25 cellular contexts compared by ENCODE assay signal in the genomic region with DNA sequence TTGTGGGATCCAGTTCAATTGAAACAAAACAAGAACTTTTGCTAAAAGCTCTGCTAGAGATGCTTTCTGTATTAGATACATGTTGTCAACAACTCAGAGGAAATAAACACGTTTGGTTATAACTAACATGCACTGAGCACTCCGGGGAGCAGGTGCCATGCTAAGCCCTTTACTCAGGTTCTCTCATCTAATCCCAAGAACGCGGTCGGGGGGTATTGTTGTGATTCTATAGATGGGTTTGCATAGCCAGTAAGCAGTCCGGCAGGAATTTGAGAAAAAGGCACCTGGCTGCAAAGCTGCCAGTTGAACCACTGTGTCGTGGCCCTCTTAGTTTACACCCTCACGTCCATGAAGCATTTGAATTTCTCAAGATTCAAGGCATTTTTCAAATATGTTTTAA. TPM values are rescaled to one million over a fixed set of nuclear protein-coding genes. Genes with fewer than 3 reads are reported as not detected.
"Had no signal": no experiment of that assay in that cellular context is flagged by ENCODE, and none has a peak within 500 bp of the region (broad histone marks: within the 10 kb centered on the region; RNA-seq: fewer than 3 reads in every experiment).

No MANE protein-coding gene starts in this region.

- H3K36me3 ChIP-seq: ascending aorta had no signal

- H3K9me3 ChIP-seq: ascending aorta, body of pancreas had no signal

- H3K36me3 Mint-ChIP-seq: activated CD4-positive, alpha-beta memory T cell treated with anti-CD3 and anti-CD28 coated beads for 36 hours; activated naive CD4-positive, alpha-beta T cell treated with anti-CD3 and anti-CD28 coated beads, Interleukin-2, amount 50 U/mL, for 72 hours had no signal

- H3K4me3 Mint-ChIP-seq: activated B cell treated with CpG ODN at 0.5 μM for 24 hours; activated CD4-positive, alpha-beta memory T cell treated with anti-CD3 and anti-CD28 coated beads for 36 hours; activated CD4-positive, alpha-beta T cell treated with anti-CD3 and anti-CD28 coated beads, Interleukin-2, amount 10 ng/mL, durations not matched to agents 7 days and 5 days; activated naive CD8-positive, alpha-beta T cell treated with anti-CD3 and anti-CD28 coated beads, Interleukin-2, amount 50 U/mL, for 24 hours; activated T-cell treated with anti-CD3 and anti-CD28 coated beads, Interleukin-2, amount 50 U/mL, for 4 hours; T-helper 1 cell treated with Interleukin-12 subunit alpha and Interleukin-12 subunit beta and Interleukin-4 antibody, amounts not matched to agents 30 μg/mL and 1 μg/mL, for 36 hours had no signal

- H3K27ac ChIP-seq: ascending aorta, body of pancreas, PC-9 had no signal

- H3K27me3 ChIP-seq: ascending aorta, body of pancreas had no signal

- H3K4me1 ChIP-seq: ascending aorta, body of pancreas had no signal

- H3K9me3 Mint-ChIP-seq: activated B cell treated with CpG ODN at 0.5 μM for 24 hours; activated CD4-positive, alpha-beta memory T cell treated with anti-CD3 and anti-CD28 coated beads for 36 hours; activated CD4-positive, alpha-beta T cell treated with anti-CD3 and anti-CD28 coated beads, Interleukin-2, amount 10 ng/mL, durations not matched to agents 7 days and 5 days; activated naive CD4-positive, alpha-beta T cell treated with anti-CD3 and anti-CD28 coated beads, Interleukin-2, amount 50 U/mL, for 72 hours; activated naive CD8-positive, alpha-beta T cell treated with anti-CD3 and anti-CD28 coated beads, Interleukin-2, amount 50 U/mL, for 24 hours; activated T-cell treated with anti-CD3 and anti-CD28 coated beads, Interleukin-2, amount 50 U/mL, for 4 hours; T-helper 1 cell treated with Interleukin-12 subunit alpha and Interleukin-12 subunit beta and Interleukin-4 antibody, amounts not matched to agents 30 μg/mL and 1 μg/mL, for 36 hours had no signal

- H3K4me3 ChIP-seq: ascending aorta, body of pancreas, PC-9 had no signal

- DNase-seq: activated B cell treated with CpG ODN at 0.5 μM for 24 hours; activated CD4-positive, alpha-beta memory T cell treated with anti-CD3 and anti-CD28 coated beads for 36 hours; activated CD4-positive, alpha-beta T cell treated with anti-CD3 and anti-CD28 coated beads, Interleukin-2, amount 10 ng/mL, durations not matched to agents 7 days and 5 days; activated CD8-positive, alpha-beta memory T cell treated with anti-CD3 and anti-CD28 coated beads for 24 hours; activated effector memory CD4-positive, alpha-beta T cell treated with anti-CD3 and anti-CD28 coated beads, Interleukin-2, amount 50 U/mL, for 16 hours; activated naive CD4-positive, alpha-beta T cell treated with Interleukin-2 at 50 U/mL for 16 hours; activated naive CD8-positive, alpha-beta T cell treated with anti-CD3 and anti-CD28 coated beads, Interleukin-2, amount 50 U/mL, for 24 hours; activated T-cell treated with anti-CD3 and anti-CD28 coated beads, Interleukin-2, amount 50 U/mL, for 4 hours; amniotic stem cell; body of pancreas; central memory CD4-positive, alpha-beta T cell; NCI-H1105 treated with DMSO at 0.1 percent for 48 hours; NCI-H1436 treated with DMSO at 0.1 percent for 48 hours; NCI-H1930; NCI-H526; NCI-H82; PC-9; SHP77 treated with DMSO at 0.1 percent for 48 hours had no signal

- ATAC-seq: activated naive CD4-positive, alpha-beta T cell treated with anti-CD3 and anti-CD28 coated beads, Interleukin-2, amount 50 U/mL, for 72 hours; activated naive CD8-positive, alpha-beta T cell treated with anti-CD3 and anti-CD28 coated beads, Interleukin-2, amount 50 U/mL, for 24 hours; activated T-cell treated with anti-CD3 and anti-CD28 coated beads, Interleukin-2, amount 50 U/mL, for 4 hours; body of pancreas had no signal

- H3K27ac Mint-ChIP-seq: activated B cell treated with CpG ODN at 0.5 μM for 24 hours; activated CD4-positive, alpha-beta memory T cell treated with anti-CD3 and anti-CD28 coated beads for 36 hours; activated CD4-positive, alpha-beta T cell treated with anti-CD3 and anti-CD28 coated beads, Interleukin-2, amount 10 ng/mL, durations not matched to agents 7 days and 5 days; activated naive CD4-positive, alpha-beta T cell treated with anti-CD3 and anti-CD28 coated beads, Interleukin-2, amount 50 U/mL, for 72 hours; activated naive CD8-positive, alpha-beta T cell treated with anti-CD3 and anti-CD28 coated beads, Interleukin-2, amount 50 U/mL, for 24 hours; T-helper 1 cell treated with Interleukin-12 subunit alpha and Interleukin-12 subunit beta and Interleukin-4 antibody, amounts not matched to agents 30 μg/mL and 1 μg/mL, for 36 hours had no signal

- H3K4me1 Mint-ChIP-seq: activated B cell treated with CpG ODN at 0.5 μM for 24 hours; activated CD4-positive, alpha-beta T cell treated with anti-CD3 and anti-CD28 coated beads, Interleukin-2, amount 10 ng/mL, durations not matched to agents 7 days and 5 days; activated naive CD8-positive, alpha-beta T cell treated with anti-CD3 and anti-CD28 coated beads, Interleukin-2, amount 50 U/mL, for 24 hours had no signal

RNA-seq across cellular contexts. Expression of gene SPACA7, which starts 24.3 kb away (rescaled TPM):
- total RNA-seq: activated B cell treated with CpG ODN at 0.5 μM for 24 hours; activated CD4-positive, alpha-beta memory T cell treated with anti-CD3 and anti-CD28 coated beads for 36 hours; activated CD4-positive, alpha-beta T cell treated with anti-CD3 and anti-CD28 coated beads, Interleukin-2, amount 10 ng/mL, durations not matched to agents 7 days and 5 days; activated naive CD4-positive, alpha-beta T cell treated with anti-CD3 and anti-CD28 coated beads, Interleukin-2, amount 50 U/mL, for 72 hours; activated T-cell treated with anti-CD3 and anti-CD28 coated beads, Interleukin-2, amount 50 U/mL, for 4 hours; ascending aorta; body of pancreas; bronchial epithelial cell; chondrocyte; NCI-H460; PC-9; SK-MEL-5 had no signal
